In genomic region chr2:233098615-233099014, GRCh38 we compare ENCODE assay signal across 10 cellular contexts. TPM values are rescaled to one million over a fixed set of nuclear protein-coding genes. Genes with fewer than 3 reads are reported as not detected.
DNase-seq lines count a peak whose midpoint lies in the region; ATAC-seq, FAIRE-seq and TF ChIP-seq lines count a peak whose summit lies in the region.
"Had no signal": no experiment of that assay in that cellular context is flagged by ENCODE, and none has a peak within 500 bp of the region (broad histone marks: within the 10 kb centered on the region; RNA-seq: fewer than 3 reads in every experiment).

No MANE protein-coding gene starts in this region.

- H3K79me2 ChIP-seq in keratinocyte (ENCODE audit: control insufficient read depth, insufficient read depth, low read length), result no peaks in the 10 kb centered on the region

- no peak overlapping the region for H3K9ac ChIP-seq in keratinocyte (ENCODE audit: control insufficient read depth, extremely low read depth, insufficient read depth, low read length)

- H4K20me1 ChIP-seq in keratinocyte (ENCODE audit: control insufficient read depth, extremely low read depth, insufficient read depth, low read length), result no peaks in the 10 kb centered on the region

- H3K4me2 ChIP-seq in keratinocyte (ENCODE audit: control insufficient read depth, extremely low read depth, insufficient read depth, low read depth, low read length), result no peak overlapping the region

- TF ChIP-seq CTCF in WERI-Rb-1 (IDR thresholded peaks at IDR 0.05; ENCODE audit: low read depth, low read length), result peak; percentile 55
- peak in 2 of 3 experiments; percentile 24 to 55 for TF ChIP-seq CTCF in keratinocyte (optimal IDR thresholded peaks at IDR 0.05 in 1 of 3, IDR thresholded peaks at IDR 0.05 in 1 of 3, conservative IDR thresholded peaks at IDR 0.05 in 1 of 3; ENCODE audit: extremely low read depth in 1 of 3, insufficient read depth in 2 of 3, low read length in 3 of 3)

- H3K27me3 ChIP-seq in WERI-Rb-1 (ENCODE audit: insufficient read depth, low read depth, severe bottlenecking) (no peaks in the 10 kb centered on the region), keratinocyte (ENCODE audit: control insufficient read depth, extremely low read depth, insufficient read depth, low read length) (no peaks in the 10 kb centered on the region)

- H3K36me3 ChIP-seq in WERI-Rb-1 (no peaks in the 10 kb centered on the region), keratinocyte (ENCODE audit: control insufficient read depth in 2 of 2, extremely low read depth in 1 of 2, insufficient read depth in 2 of 2, low read length in 2 of 2) (no peaks in the 10 kb centered on the region)

- dilution Hi-C loops in keratinocyte (cut with MboI; ENCODE audit: extremely low pct_ligation_motif_present, low sequenced_read_pairs), result no loop called here

- H3K27ac ChIP-seq in WERI-Rb-1 (no peak overlapping the region), keratinocyte (ENCODE audit: control insufficient read depth, insufficient read depth, low read length) (no peak overlapping the region)

- peak; percentile 23 for DNase-seq in stimulated activated CD4-positive, alpha-beta T cell treated with anti-CD3 and anti-CD28 coated beads, Interleukin-4, amount 100 ng/mL, for 1 hour
- DNase-seq in stimulated activated CD4-positive, alpha-beta T cell treated with anti-CD3 and anti-CD28 coated beads, Interleukin-15, amount 100 ng/mL, for 24 hours, result no peak
- DNase-seq in WERI-Rb-1 (peak; percentile 35), keratinocyte (ENCODE audit: low read depth, low spot score) (no peak), NCI-H187 (lab: John Stamatoyannopoulos, UW) (no peak), NCI-H128 (lab: John Stamatoyannopoulos, UW; ENCODE audit: unreplicated experiment) (no peak)
- DNase-seq in activated naive CD4-positive, alpha-beta T cell (lab: John Stamatoyannopoulos, UW), result no peak
- DNase-seq: activated T-cell treated with anti-CD3 and anti-CD28 coated beads, Interleukin-2, amount 50 U/mL, for 72 hours; naive thymus-derived CD4-positive, alpha-beta T cell had no signal

- H3K9me3 ChIP-seq in WERI-Rb-1 (ENCODE audit: severe bottlenecking), result no peaks in the 10 kb centered on the region
- H3K9me3 ChIP-seq in keratinocyte (ENCODE audit: control insufficient read depth, low read depth, low read length), result no peaks in the 10 kb centered on the region

- no peak for FAIRE-seq in keratinocyte (lab: Jason Lieb, UNC)

- H3K9me1 ChIP-seq in keratinocyte (ENCODE audit: control insufficient read depth, extremely low read depth, insufficient read depth, low read length), result no peaks in the 10 kb centered on the region

- H2AFZ ChIP-seq in keratinocyte (ENCODE audit: control insufficient read depth, low read length), result no peak overlapping the region

- H3K4me1 ChIP-seq in keratinocyte (ENCODE audit: control insufficient read depth, extremely low read depth, insufficient read depth, low read length), result no peaks in the 10 kb centered on the region

- H3K4me3 ChIP-seq in WERI-Rb-1 (ENCODE audit: low read depth, low read length) (no peak overlapping the region), keratinocyte (ENCODE audit: control insufficient read depth in 2 of 3, extremely low read depth in 1 of 3, insufficient read depth in 2 of 3, low read depth in 1 of 3, low read length in 3 of 3) (no peak overlapping the region)

- ATAC-seq in HG02938 (IDR thresholded peaks at IDR 0.05; ENCODE audit: unreplicated experiment), result no peak
- ATAC-seq: activated T-cell treated with anti-CD3 and anti-CD28 coated beads, Interleukin-2, amount 50 U/mL, for 72 hours; naive thymus-derived CD4-positive, alpha-beta T cell had no signal

RNA-seq across cellular contexts. Expression of gene INPP5D, which starts 38.5 kb away (rescaled TPM):
- 7.5 to 11.2 TPM (median 10.4 TPM) in 3 replicates for polyA plus RNA-seq in keratinocyte
- polyA plus RNA-seq in keratinocyte (2011; ENCODE audit: low read depth), result 56.1 TPM
- polyA plus RNA-seq in keratinocyte (2011; cell fraction: cytosol; rRNA removed), result 18.9 and 23.5 TPM in 2 replicates
- polyA plus RNA-seq in keratinocyte (2011; cell fraction: nucleus; rRNA removed), result 37.2 and 51.5 TPM in 2 replicates
- polyA plus RNA-seq in keratinocyte (2012; ENCODE audit: low replicate concordance), result 20.6 and 45.9 TPM in 2 replicates
- polyA minus RNA-seq in keratinocyte, result 21.8 to 37.0 TPM (median 29.1 TPM) in 3 replicates
- 11.5 TPM for polyA minus RNA-seq in keratinocyte (2011; cell fraction: cytosol; rRNA and poly(A)+ RNA removed)
- 22.5 and 28.2 TPM in 2 replicates for polyA minus RNA-seq in keratinocyte (2011; cell fraction: nucleus; rRNA and poly(A)+ RNA removed)

Comparison
In these comparisons a context has a peak if more than half of its experiments do, and no peak if none do; other contexts are left out.
1. DNase-seq: peak in stimulated activated CD4-positive, alpha-beta T cell treated with anti-CD3 and anti-CD28 coated beads, Interleukin-4, amount 100 ng/mL, for 1 hour (single experiment) and WERI-Rb-1 (single experiment); none in stimulated activated CD4-positive, alpha-beta T cell treated with anti-CD3 and anti-CD28 coated beads, Interleukin-15, amount 100 ng/mL, for 24 hours (single experiment), keratinocyte (single experiment), NCI-H187 (0 of 2), activated naive CD4-positive, alpha-beta T cell (0 of 4) and NCI-H128 (single experiment).